22 cellular contexts compared by ENCODE assay signal in the genomic region with DNA sequence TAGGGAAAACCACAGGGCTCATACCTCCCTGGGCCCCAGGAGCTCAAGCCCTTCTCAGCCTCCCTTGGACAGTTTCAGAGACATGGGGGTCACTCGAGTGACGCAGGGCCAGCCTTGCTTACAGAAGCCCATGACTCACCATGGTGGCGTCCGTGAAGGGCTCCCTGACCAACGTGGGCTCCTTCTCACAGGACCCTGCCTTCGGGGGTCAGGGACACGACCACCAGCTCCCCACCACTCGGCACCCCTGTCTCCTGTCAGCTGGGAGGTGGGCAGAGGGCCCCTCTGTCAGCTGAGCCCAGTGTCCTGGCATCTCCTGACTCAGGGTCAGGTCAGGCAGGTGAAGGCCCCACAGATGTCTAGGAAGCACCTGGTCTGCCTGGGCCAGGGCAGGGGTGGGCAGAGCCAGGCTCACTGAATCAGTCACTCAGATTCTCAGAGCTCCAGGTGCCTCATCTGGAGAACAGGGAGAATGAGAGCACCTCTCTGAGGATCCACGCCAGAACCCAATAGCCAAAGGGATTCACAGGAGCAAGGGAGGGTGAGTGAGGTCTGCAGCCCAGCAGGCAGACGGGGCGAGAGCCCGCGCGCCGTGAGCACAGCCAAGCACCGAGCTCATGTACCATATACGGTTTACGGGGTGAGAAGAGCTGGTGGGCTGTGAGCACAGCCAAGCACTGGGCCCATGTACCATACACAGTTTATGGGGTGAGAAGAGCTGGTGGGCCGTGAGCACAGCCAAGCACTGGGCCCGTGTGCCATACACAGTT.
A peak's percentile ranks its signal among the peaks of the same experiment; 100 is the strongest.
DNase-seq lines count a peak whose midpoint lies in the region; ATAC-seq, FAIRE-seq and TF ChIP-seq lines count a peak whose summit lies in the region.
"Had no signal": no experiment of that assay in that cellular context is flagged by ENCODE, and none has a peak within 500 bp of the region (broad histone marks: within the 10 kb centered on the region; RNA-seq: fewer than 3 reads in every experiment).

No MANE protein-coding gene starts in this region.

- peaks cover 3% of the 10 kb centered on the region for H3K27me3 Mint-ChIP-seq in chondrocyte (ENCODE audit: low read depth)

- H3K4me3 Mint-ChIP-seq in chondrocyte (ENCODE audit: unreplicated experiment), result no peak overlapping the region
- H3K4me3 Mint-ChIP-seq: CD8-positive, alpha-beta T cell; GM23338; HFFc6; IgD-negative memory B cell had no signal

- peaks cover 7% of the 10 kb centered on the region for H3K4me1 ChIP-seq in mucosa of descending colon (ENCODE audit: low read depth)

- no peaks in the 10 kb centered on the region for H3K36me3 ChIP-seq in mucosa of descending colon (ENCODE audit: low read depth)
- H3K36me3 ChIP-seq: BLaER1 treated with 17β-estradiol and CSF1 and Interleukin-3, amounts not matched to agents 10 nM and 100 nM had no signal

- H3K4me3 ChIP-seq in mucosa of descending colon, result no peak overlapping the region
- H3K4me3 ChIP-seq: BLaER1 treated with 17β-estradiol and CSF1 and Interleukin-3, amounts not matched to agents 10 nM and 100 nM; GM12878; GM23338 had no signal

- TF ChIP-seq CTCF in chondrocyte (IDR thresholded peaks at IDR 0.05) (no peak), mucosa of descending colon (IDR thresholded peaks at IDR 0.05) (no peak)

- H3K36me3 Mint-ChIP-seq in chondrocyte (ENCODE audit: low read depth), result no peaks in the 10 kb centered on the region
- H3K36me3 Mint-ChIP-seq: CD8-positive, alpha-beta T cell; IgD-negative memory B cell had no signal

- peaks cover 28% of the 10 kb centered on the region for H3K4me1 Mint-ChIP-seq in chondrocyte (ENCODE audit: low read depth)

- FAIRE-seq in urothelium cell line (lab: Jason Lieb, UNC), result peak; percentile 89
- FAIRE-seq: GM12878, GM19239 had no signal

- no peaks in the 10 kb centered on the region for H3K9me3 ChIP-seq in mucosa of descending colon

- intact Hi-C loops in left ventricle myocardium superior (cut with micrococcal nuclease) (no loop called here), Right ventricle myocardium inferior (cut with DNase I) (no loop called here), mucosa of descending colon (cut with DNase I, micrococcal nuclease) (no loop called here)

- no peak for ATAC-seq in left ventricle myocardium superior
- ATAC-seq in Right ventricle myocardium inferior, result no peak
- no peak for ATAC-seq in mucosa of descending colon
- ATAC-seq in GM21723 (IDR thresholded peaks at IDR 0.05; ENCODE audit: unreplicated experiment), result no peak
- ATAC-seq: CD8-positive, alpha-beta T cell; GM12878; GM23338; HCT116 had no signal

- DNase-seq in left ventricle myocardium superior (peak; percentile 11), Right ventricle myocardium inferior (ENCODE audit: missing footprints) (no peak), chondrocyte (ENCODE audit: low spot score) (peak; percentile 73), mucosa of descending colon (peak in 2 of 3 donors; percentile 8 to 36), urothelium cell line (ENCODE audit: low spot score) (no peak), amniotic stem cell (lab: John Stamatoyannopoulos, UW) (no peak), NOMO-1 (lab: John Stamatoyannopoulos, UW; ENCODE audit: unreplicated experiment in 2 of 2) (no peak)
- DNase-seq: 8988T; CD8-positive, alpha-beta T cell; DMS 273 treated with DMSO at 0.1 percent for 48 hours; DMS53; DND-41; EL; H7; HFFc6 had no signal

- no peak overlapping the region for H3K27ac Mint-ChIP-seq in chondrocyte (ENCODE audit: unreplicated experiment)
- H3K27ac Mint-ChIP-seq: CD8-positive, alpha-beta T cell; GM23338; HFFc6 had no signal

- H3K9me3 Mint-ChIP-seq in chondrocyte (ENCODE audit: low read depth), result no peaks in the 10 kb centered on the region
- H3K9me3 Mint-ChIP-seq: HFFc6 had no signal

Comparison
In these comparisons a context has a peak if more than half of its experiments do, and no peak if none do; other contexts are left out.
1. DNase-seq: peak in left ventricle myocardium superior (single experiment), chondrocyte (single experiment) and mucosa of descending colon (2 of 3); none in Right ventricle myocardium inferior (single experiment), urothelium cell line (single experiment), amniotic stem cell (single experiment) and NOMO-1 (0 of 2).